17 cellular contexts compared by ENCODE assay signal in the genomic region with DNA sequence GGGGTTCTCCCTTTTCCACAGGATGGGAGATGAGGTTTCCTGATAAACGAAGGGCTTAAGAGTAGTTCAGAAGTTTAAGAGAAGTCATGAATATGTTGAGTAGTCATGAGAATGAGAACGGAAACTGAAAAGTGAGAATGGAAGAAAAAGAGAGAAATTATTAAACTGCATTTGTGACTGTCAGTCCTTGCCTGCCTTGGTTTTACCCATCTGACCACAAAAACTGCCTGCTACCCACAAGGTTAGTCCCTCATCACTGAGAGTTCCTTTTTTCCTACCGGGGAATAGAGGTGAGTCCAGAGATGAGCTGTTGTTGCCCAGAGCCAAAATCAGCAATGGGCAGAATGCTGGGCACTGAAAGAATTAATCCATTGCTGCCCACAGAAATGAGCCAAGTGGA.
DNase-seq lines count a peak whose midpoint lies in the region; ATAC-seq and TF ChIP-seq lines count a peak whose summit lies in the region.
"Had no signal": no experiment of that assay in that cellular context is flagged by ENCODE, and none has a peak within 500 bp of the region (broad histone marks: within the 10 kb centered on the region; RNA-seq: fewer than 3 reads in every experiment).

No MANE protein-coding gene starts in this region.

- no peaks in the 10 kb centered on the region for H3K36me3 ChIP-seq in brain microvascular endothelial cell (replicated peaks)
- H3K36me3 ChIP-seq: adrenal gland had no signal

- H3K27ac ChIP-seq in brain microvascular endothelial cell, result no peak overlapping the region
- H3K27ac ChIP-seq: adrenal gland, HL-60 had no signal

- POLR2A ChIA-PET in activated CD4-positive, alpha-beta T cell treated with anti-CD3 and anti-CD28 coated beads for 36 hours (lab: Charles Lee), result no interaction called here

- no peaks in the 10 kb centered on the region for H3K27me3 ChIP-seq in brain microvascular endothelial cell (replicated peaks)
- H3K27me3 ChIP-seq: adrenal gland had no signal

- H3K36me3 Mint-ChIP-seq in activated CD4-positive, alpha-beta T cell treated with anti-CD3 and anti-CD28 coated beads for 36 hours (ENCODE audit: low read depth), result no peaks in the 10 kb centered on the region
- no peaks in the 10 kb centered on the region for H3K36me3 Mint-ChIP-seq in stimulated activated naive B cell treated with anti-CD40 and anti-IgM and Interleukin-4, amounts not matched to agents 10 μg/mL and 1 μg/mL and 100 μg/mL, for 72 hours
- H3K36me3 Mint-ChIP-seq: naive B cell had no signal

- H3K4me1 Mint-ChIP-seq in activated CD4-positive, alpha-beta T cell treated with anti-CD3 and anti-CD28 coated beads for 36 hours, result peaks cover 4% of the 10 kb centered on the region
- peaks cover 19 to 27% of the 10 kb centered on the region in 2 donors for H3K4me1 Mint-ChIP-seq in stimulated activated naive B cell treated with anti-CD40 and anti-IgM and Interleukin-4, amounts not matched to agents 10 μg/mL and 1 μg/mL and 100 μg/mL, for 72 hours
- H3K4me1 Mint-ChIP-seq: activated CD4-positive, alpha-beta memory T cell treated with anti-CD3 and anti-CD28 coated beads, Interleukin-2, amount 10 ng/mL, durations not matched to agents 7 days and 5 days had no signal

- peaks cover 17% of the 10 kb centered on the region for H3K27me3 Mint-ChIP-seq in activated CD4-positive, alpha-beta T cell treated with anti-CD3 and anti-CD28 coated beads for 36 hours
- peaks cover 0 to 4% of the 10 kb centered on the region in 2 donors for H3K27me3 Mint-ChIP-seq in stimulated activated naive B cell treated with anti-CD40 and anti-IgM and Interleukin-4, amounts not matched to agents 10 μg/mL and 1 μg/mL and 100 μg/mL, for 72 hours
- H3K27me3 Mint-ChIP-seq: activated CD4-positive, alpha-beta memory T cell treated with anti-CD3 and anti-CD28 coated beads, Interleukin-2, amount 10 ng/mL, durations not matched to agents 7 days and 5 days; naive B cell had no signal

- no peak for TF ChIP-seq CTCF in brain microvascular endothelial cell (IDR thresholded peaks at IDR 0.05; ENCODE audit: low read depth, low read length, missing control alignments)

- no peak overlapping the region for H3K4me3 ChIP-seq in brain microvascular endothelial cell (ENCODE audit: low read depth, low read length)
- H3K4me3 ChIP-seq: A549, adrenal gland had no signal

- H3K4me3 Mint-ChIP-seq in activated CD4-positive, alpha-beta T cell treated with anti-CD3 and anti-CD28 coated beads for 36 hours, result no peak overlapping the region
- H3K4me3 Mint-ChIP-seq in stimulated activated naive B cell treated with anti-CD40 and anti-IgM and Interleukin-4, amounts not matched to agents 10 μg/mL and 1 μg/mL and 100 μg/mL, for 72 hours, result peak overlapping the region in 1 of 2 donors; percentile 3
- H3K4me3 Mint-ChIP-seq: activated CD4-positive, alpha-beta memory T cell treated with anti-CD3 and anti-CD28 coated beads, Interleukin-2, amount 10 ng/mL, durations not matched to agents 7 days and 5 days; endodermal cell had no signal

- no peaks in the 10 kb centered on the region for H3K9me3 Mint-ChIP-seq in activated CD4-positive, alpha-beta T cell treated with anti-CD3 and anti-CD28 coated beads for 36 hours (ENCODE audit: low read depth)
- no peaks in the 10 kb centered on the region for H3K9me3 Mint-ChIP-seq in stimulated activated naive B cell treated with anti-CD40 and anti-IgM and Interleukin-4, amounts not matched to agents 10 μg/mL and 1 μg/mL and 100 μg/mL, for 72 hours
- H3K9me3 Mint-ChIP-seq: activated CD4-positive, alpha-beta memory T cell treated with anti-CD3 and anti-CD28 coated beads, Interleukin-2, amount 10 ng/mL, durations not matched to agents 7 days and 5 days; endodermal cell; naive B cell had no signal

- CTCF ChIA-PET in activated CD4-positive, alpha-beta T cell treated with anti-CD3 and anti-CD28 coated beads for 36 hours (lab: Charles Lee), result no interaction called here

- DNase-seq in activated CD4-positive, alpha-beta T cell treated with anti-CD3 and anti-CD28 coated beads for 36 hours, result peak; percentile 11
- DNase-seq in activated CD4-positive, alpha-beta T cell treated with anti-CD3 and anti-CD28 coated beads, Interleukin-2, amount 50 U/mL, for 4 hours, result no peak
- DNase-seq in stimulated activated naive B cell treated with anti-CD40 and anti-IgM and Interleukin-4, amounts not matched to agents 10 μg/mL and 1 μg/mL and 100 μg/mL, for 72 hours, result peak; percentile 54
- DNase-seq in brain microvascular endothelial cell (no peak), globus pallidus (ENCODE audit: low spot score) (no peak), NCI-H345 treated with DMSO at 0.1 percent for 48 hours (lab: John Stamatoyannopoulos, UW; ENCODE audit: unreplicated experiment) (no peak)
- DNase-seq: activated CD4-positive, alpha-beta memory T cell treated with anti-CD3 and anti-CD28 coated beads, Interleukin-2, amount 10 ng/mL, durations not matched to agents 7 days and 5 days; adrenal gland; endodermal cell; naive B cell; NCI-H187; SIG-M5; stimulated activated naive CD4-positive, alpha-beta T cell treated with Interleukin-2 at 50 U/mL for 16 hours had no signal

- intact Hi-C loops in activated CD4-positive, alpha-beta T cell treated with anti-CD3 and anti-CD28 coated beads for 36 hours (cut with DNase I, micrococcal nuclease), result no loop called here

- in situ Hi-C loops in brain microvascular endothelial cell (cut with HindIII; ENCODE audit: low pct_ligation_motif_present, low sequenced_read_pairs), result no loop called here

- ATAC-seq in activated CD4-positive, alpha-beta T cell treated with anti-CD3 and anti-CD28 coated beads for 36 hours, result no peak
- peak; percentile 94 for ATAC-seq in GM21786 (IDR thresholded peaks at IDR 0.05; ENCODE audit: unreplicated experiment)
- ATAC-seq in HG03280 (IDR thresholded peaks at IDR 0.05; ENCODE audit: unreplicated experiment), result peak; percentile 75
- peak; percentile 99 for ATAC-seq in stimulated activated naive B cell treated with anti-CD40 and anti-IgM and Interleukin-4, amounts not matched to agents 10 μg/mL and 1 μg/mL and 100 μg/mL, for 72 hours (replicated peaks)
- ATAC-seq: A549 had no signal

- H3K27ac Mint-ChIP-seq in activated CD4-positive, alpha-beta T cell treated with anti-CD3 and anti-CD28 coated beads for 36 hours, result no peak overlapping the region
- no peak overlapping the region for H3K27ac Mint-ChIP-seq in stimulated activated naive B cell treated with anti-CD40 and anti-IgM and Interleukin-4, amounts not matched to agents 10 μg/mL and 1 μg/mL and 100 μg/mL, for 72 hours
- H3K27ac Mint-ChIP-seq: activated CD4-positive, alpha-beta memory T cell treated with anti-CD3 and anti-CD28 coated beads, Interleukin-2, amount 10 ng/mL, durations not matched to agents 7 days and 5 days; endodermal cell had no signal

Comparison
In these comparisons a context has a peak if more than half of its experiments do, and no peak if none do; other contexts are left out.
1. DNase-seq: peak in activated CD4-positive, alpha-beta T cell treated with anti-CD3 and anti-CD28 coated beads for 36 hours (single experiment) and stimulated activated naive B cell treated with anti-CD40 and anti-IgM and Interleukin-4, amounts not matched to agents 10 μg/mL and 1 μg/mL and 100 μg/mL, for 72 hours (single experiment); none in activated CD4-positive, alpha-beta T cell treated with anti-CD3 and anti-CD28 coated beads, Interleukin-2, amount 50 U/mL, for 4 hours (0 of 2), brain microvascular endothelial cell (single experiment), globus pallidus (single experiment) and NCI-H345 treated with DMSO at 0.1 percent for 48 hours (single experiment).